In the genomic region with DNA sequence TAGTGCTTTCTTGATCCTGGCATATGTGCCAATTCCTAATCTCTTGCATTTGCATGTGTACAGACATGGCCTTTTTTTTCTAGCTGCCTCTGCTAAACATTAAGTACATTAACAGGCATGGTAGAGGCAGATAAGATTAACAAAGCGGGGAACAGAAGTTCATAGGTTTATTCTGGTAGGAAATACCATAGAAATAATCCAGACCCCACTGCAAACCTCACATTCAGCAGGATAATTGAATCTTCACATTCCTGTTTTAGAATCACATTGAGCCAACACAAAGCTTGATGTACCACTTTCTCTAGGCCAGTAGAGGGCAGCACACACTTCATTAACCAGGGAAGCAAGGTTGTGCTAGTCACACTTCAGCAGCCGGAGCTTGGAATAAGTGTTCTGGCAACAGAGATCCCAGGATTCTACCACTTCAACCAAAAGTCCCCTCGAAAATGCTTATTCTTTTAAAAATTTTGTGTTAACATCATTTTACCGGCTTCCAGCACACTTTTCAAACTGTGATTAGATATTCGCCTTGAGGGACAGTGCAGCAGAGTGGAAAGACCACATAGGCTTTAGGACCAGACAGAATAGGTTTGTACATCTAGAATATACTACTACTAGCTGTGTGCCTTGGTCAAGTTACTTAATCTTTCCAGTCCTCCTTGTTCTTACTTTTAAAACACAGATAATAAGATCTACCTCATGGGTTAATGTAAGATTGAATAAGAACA, we compare ENCODE assay signal across 9 cellular contexts.
A peak's percentile ranks its signal among the peaks of the same experiment; 100 is the strongest.
DNase-seq lines count a peak whose midpoint lies in the region; ATAC-seq and TF ChIP-seq lines count a peak whose summit lies in the region.
"Had no signal": no experiment of that assay in that cellular context is flagged by ENCODE, and none has a peak within 500 bp of the region (broad histone marks: within the 10 kb centered on the region; RNA-seq: fewer than 3 reads in every experiment).

No MANE protein-coding gene starts in this region.

- ATAC-seq in GM18508 (IDR thresholded peaks at IDR 0.05; ENCODE audit: insufficient read depth, unreplicated experiment) (peak; percentile 48), HG03039 (IDR thresholded peaks at IDR 0.05; ENCODE audit: unreplicated experiment) (peak; percentile 83), GM18519 (IDR thresholded peaks at IDR 0.05; ENCODE audit: low FRiP score, unreplicated experiment) (no peak)

- H3K27me3 ChIP-seq in BJ (ENCODE audit: control insufficient read depth, insufficient read depth, low read length): no peaks in the 10 kb centered on the region

- POLR2A ChIA-PET in BJ (lab: Charles Lee): no interaction called here

- CTCF ChIA-PET in BJ (lab: Yijun Ruan, JAX): interaction anchor here (0.6 to 3.8 kb wide), 23 partner anchors 9 to 1309 kb away, joined by 3 to 33 read pairs (median 3); no protein-coding TSS in a partner anchor

- H3K4me3 ChIP-seq in BJ (ENCODE audit: low read depth, low read length) (no peak overlapping the region), fibroblast of the aortic adventitia (ENCODE audit: low read depth, low read length) (no peak overlapping the region)

- H3K27ac Mint-ChIP-seq in neural crest cell (ENCODE audit: unreplicated experiment): no peak overlapping the region
- H3K27ac Mint-ChIP-seq: activated B cell treated with CpG ODN at 0.5 μM for 24 hours had no signal

- H3K27me3 Mint-ChIP-seq in neural crest cell (ENCODE audit: low read depth): no peaks in the 10 kb centered on the region
- H3K27me3 Mint-ChIP-seq: activated B cell treated with CpG ODN at 0.5 μM for 24 hours had no signal

- H3K36me3 ChIP-seq in BJ (ENCODE audit: control insufficient read depth, insufficient read depth, low read length): no peaks in the 10 kb centered on the region

- H3K4me3 Mint-ChIP-seq in neural crest cell: no peak overlapping the region
- H3K4me3 Mint-ChIP-seq: activated B cell treated with CpG ODN at 0.5 μM for 24 hours had no signal

- H3K9me3 Mint-ChIP-seq in neural crest cell: peaks cover 3% of the 10 kb centered on the region
- H3K9me3 Mint-ChIP-seq: activated B cell treated with CpG ODN at 0.5 μM for 24 hours had no signal

- DNase-seq in BJ (ENCODE audit: low read depth) (peak; percentile 4), NCI-H187 (lab: John Stamatoyannopoulos, UW) (peak; percentile 8 to 47), SW480 (ENCODE audit: low spot score) (peak; percentile 25), fibroblast of the aortic adventitia (ENCODE audit: low read depth) (peak; percentile 80), neural crest cell (ENCODE audit: low read depth, low spot score) (peak; percentile 62)
- DNase-seq: activated B cell treated with CpG ODN at 0.5 μM for 24 hours had no signal

- peak; percentile 86 for TF ChIP-seq CTCF in BJ (IDR thresholded peaks at IDR 0.05; ENCODE audit: insufficient read depth, low read depth, low read length)
- peak; percentile 84 for TF ChIP-seq CTCF in fibroblast of the aortic adventitia (IDR thresholded peaks at IDR 0.05; ENCODE audit: insufficient read depth, low read length)
- TF ChIP-seq CTCF in neural crest cell (conservative IDR thresholded peaks at IDR 0.05): peak; percentile 88

- H3K36me3 Mint-ChIP-seq in neural crest cell (ENCODE audit: low read depth): no peaks in the 10 kb centered on the region

- peaks cover 13% of the 10 kb centered on the region for H3K4me1 Mint-ChIP-seq in neural crest cell
- H3K4me1 Mint-ChIP-seq: activated B cell treated with CpG ODN at 0.5 μM for 24 hours had no signal

Comparison
In these comparisons a context has a peak if more than half of its experiments do, and no peak if none do; other contexts are left out.
1. DNase-seq: peak in every context shown above with its lines; median percentile 80 in fibroblast of the aortic adventitia; 62 in neural crest cell; 28 in NCI-H187; 25 in SW480; 4 in BJ.